8 cellular contexts compared by ENCODE assay signal in genomic region chr17:48023408-48024148, GRCh38. TPM values are rescaled to one million over a fixed set of nuclear protein-coding genes. Genes with fewer than 3 reads are reported as not detected.
DNase-seq lines count a peak whose midpoint lies in the region; ATAC-seq and TF ChIP-seq lines count a peak whose summit lies in the region.

No MANE protein-coding gene starts in this region.

- ATAC-seq in Right ventricle myocardium superior (ENCODE audit: poor library complexity) (peak; percentile 74), GM21825 (IDR thresholded peaks at IDR 0.05; ENCODE audit: unreplicated experiment) (no peak), GM18520 (IDR thresholded peaks at IDR 0.05; ENCODE audit: unreplicated experiment) (no peak)

- WGBS in adrenal gland, 4 donors, result 0 to 2% (median 0%) methylated on average over 1 to 53 of the region's 53 CpGs

- H3K4me1 ChIP-seq in adrenal gland (replicated peaks in 1 of 2) (peaks cover 30 to 37% of the 10 kb centered on the region in 2 donors), neutrophil (ENCODE audit: control insufficient read depth in 1 of 2, insufficient read depth in 1 of 2, low read depth in 1 of 2, low read length in 1 of 2) (peaks cover 43 to 55% of the 10 kb centered on the region in 2 experiments)

- no peaks in the 10 kb centered on the region for H3K27me3 ChIP-seq in adrenal gland
- peaks cover 75% of the 10 kb centered on the region for H3K27me3 ChIP-seq in neutrophil

- H3K9me3 ChIP-seq in adrenal gland (replicated peaks in 1 of 3) (no peaks in the 10 kb centered on the region), neutrophil (no peaks in the 10 kb centered on the region)

- intact Hi-C loops in adrenal gland (cut with DNase I), result loop anchor here in 1 of 2 donors (10.0 kb wide), 1 partner anchor 591 kb away; the partner anchor contains the start of genes HOXB7 and HOXB8
- intact Hi-C loops in Right ventricle myocardium superior (cut with DNase I), result loop anchor here (2.0 kb wide), 1 partner anchor 107 kb away; no protein-coding TSS in a partner anchor

- CTCF ChIA-PET in RWPE1 (lab: Yijun Ruan, JAX), result interaction anchor here (1.0 kb wide), 1 partner anchor 74 kb away, joined by 6 read pairs; no protein-coding TSS in a partner anchor

- H3K4me3 ChIP-seq in adrenal gland, result peak overlapping the region in 2 of 4 donors; percentile 30 to 57
- H3K4me3 ChIP-seq in neutrophil (ENCODE audit: low read depth in 1 of 2, low read length in 1 of 2), result peak overlapping the region; percentile 65 to 74

- POLR2A ChIA-PET in RWPE1 (lab: Yijun Ruan, JAX; ENCODE audit: low non-redundant PET), result no interaction called here

- peak; percentile 78 for DNase-seq in DMS 273 treated with DMSO at 0.1 percent for 48 hours (lab: John Stamatoyannopoulos, UW)
- peak; percentile 91 for DNase-seq in M059J (ENCODE audit: low read depth)
- peak; percentile 79 for DNase-seq in RWPE1 (ENCODE audit: low spot score)
- peak; percentile 89 to 94 (median 92) for DNase-seq in adrenal gland
- peak; percentile 92 for DNase-seq in Right ventricle myocardium superior

- TF ChIP-seq POLR2A in adrenal gland (IDR thresholded peaks at IDR 0.05), result peak in 1 of 2 donors; percentile 57

- TF ChIP-seq CTCF in RWPE1 (conservative IDR thresholded peaks at IDR 0.05; ENCODE audit: low read depth) (peak; percentile 74), adrenal gland (IDR thresholded peaks at IDR 0.05) (peak in 5 of 6 experiments; percentile 9 to 48 (median 41)), neutrophil (IDR thresholded peaks at IDR 0.05) (no peak)

- H3K27ac ChIP-seq in RWPE1 (peak overlapping the region; percentile 98), adrenal gland (peak overlapping the region in 4 of 5 donors; percentile 29 to 85 (median 62)), neutrophil (peak overlapping the region; percentile 37)

- H3K36me3 ChIP-seq in adrenal gland (replicated peaks in 1 of 2), result no peaks in the 10 kb centered on the region
- no peaks in the 10 kb centered on the region for H3K36me3 ChIP-seq in neutrophil

RNA-seq across cellular contexts. Expression of gene COPZ2, which starts 14.0 kb away (rescaled TPM):
- 27.3 and 40.7 TPM in 2 replicates for total RNA-seq in M059J (2014; rRNA removed; shearing (Covaris generic))
- total RNA-seq in adrenal gland (10 to 100 TPM; 30.8 to 60.1 (median 42.4) TPM), Right ventricle myocardium superior (49.2 TPM)
- 10 to 100 TPM; 33.4 to 53.6 (median 47.9) TPM for polyA plus RNA-seq in adrenal gland

RNA-seq across cellular contexts. Expression of gene NFE2L1, which starts 24.6 kb away (rescaled TPM):
- total RNA-seq in M059J (2014; rRNA removed; shearing (Covaris generic)), result 44.3 and 68.7 TPM in 2 replicates
- total RNA-seq in adrenal gland (100 to 1,000 TPM; 150 to 432 (median 283) TPM), Right ventricle myocardium superior (911 TPM)
- 100 to 1,000 TPM in 2 of 3 donors, 10 to 100 TPM in 1; 77.9 to 403 (median 164) TPM for polyA plus RNA-seq in adrenal gland

RNA-seq across cellular contexts. Expression of gene CDK5RAP3, which starts 52.7 kb away (rescaled TPM):
- total RNA-seq in M059J (2014; rRNA removed; shearing (Covaris generic)), result 60.4 and 69.5 TPM in 2 replicates
- 100 to 1,000 TPM in 5 of 8 donors, 10 to 100 TPM in 3; 42.8 to 200 (median 111) TPM for total RNA-seq in adrenal gland
- 100 to 1,000 TPM in 2 of 3 donors, 10 to 100 TPM in 1; 76.1 to 733 (median 478) TPM for polyA plus RNA-seq in adrenal gland
- total RNA-seq in Right ventricle myocardium superior, result 50.3 TPM

Comparison
In these comparisons a context has a peak if more than half of its experiments do, and no peak if none do; other contexts are left out.
1. H3K27ac ChIP-seq: peak in every context shown above with its lines; median percentile 98 in RWPE1; 62 in adrenal gland; 37 in neutrophil.